Comparison of ENCODE assay signal across 1 cellular context in the genomic region with DNA sequence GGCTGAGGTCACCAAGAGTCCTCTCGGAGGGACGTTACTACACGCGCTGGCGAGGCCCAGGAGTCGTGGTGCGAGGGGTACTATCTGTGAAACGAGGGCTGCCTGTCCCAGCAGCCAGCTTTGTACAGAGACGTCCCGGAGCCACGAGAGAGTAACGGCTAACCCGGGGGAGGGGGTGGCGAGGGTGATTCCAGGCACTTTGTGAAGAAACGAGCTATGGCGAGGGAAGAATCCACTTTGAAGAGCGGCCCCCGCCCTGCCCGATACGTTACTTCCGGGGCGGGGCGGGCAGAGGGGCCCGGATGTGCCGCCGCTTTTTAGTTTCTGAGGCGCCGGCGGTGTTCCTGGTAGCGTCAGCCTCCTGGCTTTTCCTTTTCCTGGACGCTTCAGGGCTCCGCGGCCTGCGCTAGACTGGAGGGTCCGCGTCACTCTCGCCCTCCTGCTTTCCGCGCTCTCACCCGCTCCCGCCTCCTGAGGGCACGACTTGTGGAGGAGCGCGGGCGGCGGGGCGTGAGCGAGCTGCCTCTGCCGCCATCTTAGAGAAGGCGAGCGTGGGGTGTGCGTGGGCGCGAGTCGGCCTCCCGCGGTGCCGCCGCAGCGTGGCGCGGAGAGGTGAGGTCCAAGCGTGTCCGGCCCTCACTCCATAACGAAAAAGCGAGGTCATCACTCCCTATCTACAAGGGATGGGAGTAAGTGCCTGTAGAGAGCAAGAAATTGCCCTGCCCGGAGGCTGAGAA.
A peak's percentile ranks its signal among the peaks of the same experiment; 100 is the strongest.
TF ChIP-seq lines count a peak whose summit lies in the region.

No MANE protein-coding gene starts in this region.

TF ChIP-seq in HepG2, 621 proteins besides CTCF, POLR2A, EP300 and RAD21 (continued from another document and continues in another):
- TF ChIP-seq, protein P1, sequence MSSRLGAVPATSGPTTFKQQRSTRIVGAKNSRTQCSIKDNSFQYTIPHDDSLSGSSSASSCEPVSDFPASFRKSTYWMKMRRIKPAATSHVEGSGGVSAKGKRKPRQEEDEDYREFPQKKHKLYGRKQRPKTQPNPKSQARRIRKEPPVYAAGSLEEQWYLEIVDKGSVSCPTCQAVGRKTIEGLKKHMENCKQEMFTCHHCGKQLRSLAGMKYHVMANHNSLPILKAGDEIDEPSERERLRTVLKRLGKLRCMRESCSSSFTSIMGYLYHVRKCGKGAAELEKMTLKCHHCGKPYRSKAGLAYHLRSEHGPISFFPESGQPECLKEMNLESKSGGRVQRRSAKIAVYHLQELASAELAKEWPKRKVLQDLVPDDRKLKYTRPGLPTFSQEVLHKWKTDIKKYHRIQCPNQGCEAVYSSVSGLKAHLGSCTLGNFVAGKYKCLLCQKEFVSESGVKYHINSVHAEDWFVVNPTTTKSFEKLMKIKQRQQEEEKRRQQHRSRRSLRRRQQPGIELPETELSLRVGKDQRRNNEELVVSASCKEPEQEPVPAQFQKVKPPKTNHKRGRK (CRISPR knock-in tag; IDR thresholded peaks at IDR 0.05), result no peak; the same call in 1 of the 2 replicates
- TF ChIP-seq DNMT3B (CRISPR knock-in tag; conservative IDR thresholded peaks at IDR 0.05) (peak; percentile 68; the same call in 1 of the 2 replicates), ZNF431 (CRISPR knock-in tag; IDR thresholded peaks at IDR 0.05; ENCODE audit: borderline replicate concordance, low read depth) (peak; percentile 38; the same call in 1 of the 2 replicates), DPF2 (CRISPR knock-in tag; IDR thresholded peaks at IDR 0.05; ENCODE audit: borderline replicate concordance, low read depth) (no peak), ZBTB38 (CRISPR knock-in tag; IDR thresholded peaks at IDR 0.05) (peak; percentile 24; the same call in 1 of the 2 replicates), ZBTB8A (CRISPR knock-in tag; IDR thresholded peaks at IDR 0.05; ENCODE audit: borderline replicate concordance, low read depth) (no peak), ZNF879 (CRISPR knock-in tag; IDR thresholded peaks at IDR 0.05) (0 out of 2 replicates have a peak, but pooled peaks have one; percentile 53), DR1 (CRISPR knock-in tag; IDR thresholded peaks at IDR 0.05) (peak; percentile 80), ZNF552 (CRISPR knock-in tag; IDR thresholded peaks at IDR 0.05; ENCODE audit: borderline replicate concordance) (no peak; the same call in 1 of the 2 replicates), SALL1 (CRISPR knock-in tag; IDR thresholded peaks at IDR 0.05) (peak; percentile 77), ZNF83 (CRISPR knock-in tag; IDR thresholded peaks at IDR 0.05; ENCODE audit: borderline replicate concordance) (peak; percentile 14; the same call in 1 of the 2 replicates), ZFP90 (CRISPR knock-in tag; IDR thresholded peaks at IDR 0.05; ENCODE audit: borderline replicate concordance) (peak; percentile 88), ZNF430 (CRISPR knock-in tag; IDR thresholded peaks at IDR 0.05) (peak; percentile 90), ZNF557 (CRISPR knock-in tag; IDR thresholded peaks at IDR 0.05) (peak; percentile 49; the same call in 1 of the 2 replicates), RFX5 (IDR thresholded peaks at IDR 0.05; ENCODE audit: low read depth, low read length) (no peak), SSRP1 (CRISPR knock-in tag; IDR thresholded peaks at IDR 0.05) (peak; percentile 40), XBP1 (CRISPR knock-in tag; IDR thresholded peaks at IDR 0.05) (peak; percentile 71; the same call in 1 of the 2 replicates), PAF1 (CRISPR knock-in tag; IDR thresholded peaks at IDR 0.05) (no peak; the same call in 1 of the 2 replicates), HOXA7 (CRISPR knock-in tag; IDR thresholded peaks at IDR 0.05) (no peak; the same call in 1 of the 2 replicates), ZKSCAN1 (IDR thresholded peaks at IDR 0.05; ENCODE audit: low read length) (no peak), REPIN1 (CRISPR knock-in tag; IDR thresholded peaks at IDR 0.05; ENCODE audit: borderline replicate concordance, low read depth) (peak; percentile 29; the same call in 1 of the 2 replicates), TAF15 (IDR thresholded peaks at IDR 0.05; ENCODE audit: low read depth, low read length, poor library complexity, severe bottlenecking) (peak; percentile 45), FOXM1 (CRISPR knock-in tag; IDR thresholded peaks at IDR 0.05) (0 out of 2 replicates have a peak, but pooled peaks have one; percentile 52), ZFAT (CRISPR knock-in tag; conservative IDR thresholded peaks at IDR 0.05) (no peak), RFX3 (CRISPR knock-in tag; IDR thresholded peaks at IDR 0.05) (no peak), RXRB (CRISPR knock-in tag; IDR thresholded peaks at IDR 0.05; ENCODE audit: borderline replicate concordance) (no peak), RARG (CRISPR knock-in tag; IDR thresholded peaks at IDR 0.05; ENCODE audit: low read depth) (0 out of 2 replicates have a peak, but pooled peaks have one; percentile 19), ZNF781 (CRISPR knock-in tag; IDR thresholded peaks at IDR 0.05; ENCODE audit: borderline replicate concordance, not compliant biosample characterization) (no peak), TAF1 (CRISPR knock-in tag; IDR thresholded peaks at IDR 0.05) (peak; percentile 99), CCDC6 (CRISPR knock-in tag; IDR thresholded peaks at IDR 0.05) (no peak; the same call in 1 of the 2 replicates), TBP (CRISPR knock-in tag; IDR thresholded peaks at IDR 0.05) (no peak), SYNCRIP (IDR thresholded peaks at IDR 0.05; ENCODE audit: insufficient read depth, low read depth, low read length) (no peak), IRF2 (CRISPR knock-in tag; IDR thresholded peaks at IDR 0.05) (peak; percentile 68), PLRG1 (conservative IDR thresholded peaks at IDR 0.05) (no peak), ZNF776 (CRISPR knock-in tag; IDR thresholded peaks at IDR 0.05) (no peak; the same call in none of the 2 replicates), MXD4 (CRISPR knock-in tag; IDR thresholded peaks at IDR 0.05) (peak; percentile 68), RAD51 (IDR thresholded peaks at IDR 0.05; ENCODE audit: borderline replicate concordance) (no peak)
- TF ChIP-seq, protein P2, sequence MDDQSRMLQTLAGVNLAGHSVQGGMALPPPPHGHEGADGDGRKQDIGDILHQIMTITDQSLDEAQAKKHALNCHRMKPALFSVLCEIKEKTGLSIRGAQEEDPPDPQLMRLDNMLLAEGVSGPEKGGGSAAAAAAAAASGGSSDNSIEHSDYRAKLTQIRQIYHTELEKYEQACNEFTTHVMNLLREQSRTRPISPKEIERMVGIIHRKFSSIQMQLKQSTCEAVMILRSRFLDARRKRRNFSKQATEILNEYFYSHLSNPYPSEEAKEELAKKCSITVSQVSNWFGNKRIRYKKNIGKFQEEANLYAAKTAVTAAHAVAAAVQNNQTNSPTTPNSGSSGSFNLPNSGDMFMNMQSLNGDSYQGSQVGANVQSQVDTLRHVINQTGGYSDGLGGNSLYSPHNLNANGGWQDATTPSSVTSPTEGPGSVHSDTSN (CRISPR knock-in tag; IDR thresholded peaks at IDR 0.05; ENCODE audit: borderline replicate concordance), result no peak
- TF ChIP-seq, protein P3, sequence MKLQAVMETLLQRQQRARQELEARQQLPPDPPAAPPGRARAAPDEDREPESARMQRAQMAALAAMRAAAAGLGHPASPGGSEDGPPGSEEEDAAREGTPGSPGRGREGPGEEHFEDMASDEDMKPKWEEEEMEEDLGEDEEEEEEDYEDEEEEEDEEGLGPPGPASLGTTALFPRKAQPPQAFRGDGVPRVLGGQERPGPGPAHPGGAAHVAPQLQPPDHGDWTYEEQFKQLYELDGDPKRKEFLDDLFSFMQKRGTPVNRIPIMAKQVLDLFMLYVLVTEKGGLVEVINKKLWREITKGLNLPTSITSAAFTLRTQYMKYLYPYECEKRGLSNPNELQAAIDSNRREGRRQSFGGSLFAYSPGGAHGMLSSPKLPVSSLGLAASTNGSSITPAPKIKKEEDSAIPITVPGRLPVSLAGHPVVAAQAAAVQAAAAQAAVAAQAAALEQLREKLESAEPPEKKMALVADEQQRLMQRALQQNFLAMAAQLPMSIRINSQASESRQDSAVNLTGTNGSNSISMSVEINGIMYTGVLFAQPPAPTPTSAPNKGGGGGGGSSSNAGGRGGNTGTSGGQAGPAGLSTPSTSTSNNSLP (IDR thresholded peaks at IDR 0.05; ENCODE audit: low read depth, low read length), result no peak
- TF ChIP-seq, protein P4, sequence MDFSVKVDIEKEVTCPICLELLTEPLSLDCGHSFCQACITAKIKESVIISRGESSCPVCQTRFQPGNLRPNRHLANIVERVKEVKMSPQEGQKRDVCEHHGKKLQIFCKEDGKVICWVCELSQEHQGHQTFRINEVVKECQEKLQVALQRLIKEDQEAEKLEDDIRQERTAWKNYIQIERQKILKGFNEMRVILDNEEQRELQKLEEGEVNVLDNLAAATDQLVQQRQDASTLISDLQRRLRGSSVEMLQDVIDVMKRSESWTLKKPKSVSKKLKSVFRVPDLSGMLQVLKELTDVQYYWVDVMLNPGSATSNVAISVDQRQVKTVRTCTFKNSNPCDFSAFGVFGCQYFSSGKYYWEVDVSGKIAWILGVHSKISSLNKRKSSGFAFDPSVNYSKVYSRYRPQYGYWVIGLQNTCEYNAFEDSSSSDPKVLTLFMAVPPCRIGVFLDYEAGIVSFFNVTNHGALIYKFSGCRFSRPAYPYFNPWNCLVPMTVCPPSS (IDR thresholded peaks at IDR 0.05), result no peak
- TF ChIP-seq, protein P5, sequence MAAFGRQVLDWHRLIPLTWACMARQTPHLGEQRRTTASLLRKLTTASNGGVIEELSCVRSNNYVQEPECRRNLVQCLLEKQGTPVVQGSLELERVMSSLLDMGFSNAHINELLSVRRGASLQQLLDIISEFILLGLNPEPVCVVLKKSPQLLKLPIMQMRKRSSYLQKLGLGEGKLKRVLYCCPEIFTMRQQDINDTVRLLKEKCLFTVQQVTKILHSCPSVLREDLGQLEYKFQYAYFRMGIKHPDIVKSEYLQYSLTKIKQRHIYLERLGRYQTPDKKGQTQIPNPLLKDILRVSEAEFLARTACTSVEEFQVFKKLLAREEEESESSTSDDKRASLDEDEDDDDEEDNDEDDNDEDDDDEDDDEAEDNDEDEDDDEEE (CRISPR knock-in tag; IDR thresholded peaks at IDR 0.05), result peak; percentile 50; the same call in 1 of the 2 replicates
- TF ChIP-seq, protein P6, sequence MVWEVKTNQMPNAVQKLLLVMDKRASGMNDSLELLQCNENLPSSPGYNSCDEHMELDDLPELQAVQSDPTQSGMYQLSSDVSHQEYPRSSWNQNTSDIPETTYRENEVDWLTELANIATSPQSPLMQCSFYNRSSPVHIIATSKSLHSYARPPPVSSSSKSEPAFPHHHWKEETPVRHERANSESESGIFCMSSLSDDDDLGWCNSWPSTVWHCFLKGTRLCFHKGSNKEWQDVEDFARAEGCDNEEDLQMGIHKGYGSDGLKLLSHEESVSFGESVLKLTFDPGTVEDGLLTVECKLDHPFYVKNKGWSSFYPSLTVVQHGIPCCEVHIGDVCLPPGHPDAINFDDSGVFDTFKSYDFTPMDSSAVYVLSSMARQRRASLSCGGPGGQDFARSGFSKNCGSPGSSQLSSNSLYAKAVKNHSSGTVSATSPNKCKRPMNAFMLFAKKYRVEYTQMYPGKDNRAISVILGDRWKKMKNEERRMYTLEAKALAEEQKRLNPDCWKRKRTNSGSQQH (CRISPR knock-in tag; IDR thresholded peaks at IDR 0.05; ENCODE audit: low read depth), result 0 out of 2 replicates have a peak, but pooled peaks have one; percentile 31
- TF ChIP-seq, protein P7, sequence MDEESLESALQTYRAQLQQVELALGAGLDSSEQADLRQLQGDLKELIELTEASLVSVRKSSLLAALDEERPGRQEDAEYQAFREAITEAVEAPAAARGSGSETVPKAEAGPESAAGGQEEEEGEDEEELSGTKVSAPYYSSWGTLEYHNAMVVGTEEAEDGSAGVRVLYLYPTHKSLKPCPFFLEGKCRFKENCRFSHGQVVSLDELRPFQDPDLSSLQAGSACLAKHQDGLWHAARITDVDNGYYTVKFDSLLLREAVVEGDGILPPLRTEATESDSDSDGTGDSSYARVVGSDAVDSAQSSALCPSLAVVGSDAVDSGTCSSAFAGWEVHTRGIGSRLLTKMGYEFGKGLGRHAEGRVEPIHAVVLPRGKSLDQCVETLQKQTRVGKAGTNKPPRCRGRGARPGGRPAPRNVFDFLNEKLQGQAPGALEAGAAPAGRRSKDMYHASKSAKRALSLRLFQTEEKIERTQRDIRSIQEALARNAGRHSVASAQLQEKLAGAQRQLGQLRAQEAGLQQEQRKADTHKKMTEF (CRISPR knock-in tag; IDR thresholded peaks at IDR 0.05), result peak; percentile 89
- TF ChIP-seq, protein P8, sequence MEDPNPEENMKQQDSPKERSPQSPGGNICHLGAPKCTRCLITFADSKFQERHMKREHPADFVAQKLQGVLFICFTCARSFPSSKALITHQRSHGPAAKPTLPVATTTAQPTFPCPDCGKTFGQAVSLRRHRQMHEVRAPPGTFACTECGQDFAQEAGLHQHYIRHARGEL (CRISPR knock-in tag; IDR thresholded peaks at IDR 0.05), result peak; percentile 37; the same call in 1 of the 2 replicates
- TF ChIP-seq, protein P9, sequence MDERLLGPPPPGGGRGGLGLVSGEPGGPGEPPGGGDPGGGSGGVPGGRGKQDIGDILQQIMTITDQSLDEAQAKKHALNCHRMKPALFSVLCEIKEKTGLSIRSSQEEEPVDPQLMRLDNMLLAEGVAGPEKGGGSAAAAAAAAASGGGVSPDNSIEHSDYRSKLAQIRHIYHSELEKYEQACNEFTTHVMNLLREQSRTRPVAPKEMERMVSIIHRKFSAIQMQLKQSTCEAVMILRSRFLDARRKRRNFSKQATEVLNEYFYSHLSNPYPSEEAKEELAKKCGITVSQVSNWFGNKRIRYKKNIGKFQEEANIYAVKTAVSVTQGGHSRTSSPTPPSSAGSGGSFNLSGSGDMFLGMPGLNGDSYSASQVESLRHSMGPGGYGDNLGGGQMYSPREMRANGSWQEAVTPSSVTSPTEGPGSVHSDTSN (CRISPR knock-in tag; IDR thresholded peaks at IDR 0.05), result 0 out of 2 replicates have a peak, but pooled peaks have one; percentile 11
- TF ChIP-seq, protein P10, sequence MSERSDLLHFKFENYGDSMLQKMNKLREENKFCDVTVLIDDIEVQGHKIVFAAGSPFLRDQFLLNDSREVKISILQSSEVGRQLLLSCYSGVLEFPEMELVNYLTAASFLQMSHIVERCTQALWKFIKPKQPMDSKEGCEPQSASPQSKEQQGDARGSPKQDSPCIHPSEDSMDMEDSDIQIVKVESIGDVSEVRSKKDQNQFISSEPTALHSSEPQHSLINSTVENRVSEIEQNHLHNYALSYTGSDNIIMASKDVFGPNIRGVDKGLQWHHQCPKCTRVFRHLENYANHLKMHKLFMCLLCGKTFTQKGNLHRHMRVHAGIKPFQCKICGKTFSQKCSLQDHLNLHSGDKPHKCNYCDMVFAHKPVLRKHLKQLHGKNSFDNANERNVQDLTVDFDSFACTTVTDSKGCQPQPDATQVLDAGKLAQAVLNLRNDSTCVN (CRISPR knock-in tag; IDR thresholded peaks at IDR 0.05; ENCODE audit: borderline replicate concordance), result no peak
- TF ChIP-seq, protein P11, sequence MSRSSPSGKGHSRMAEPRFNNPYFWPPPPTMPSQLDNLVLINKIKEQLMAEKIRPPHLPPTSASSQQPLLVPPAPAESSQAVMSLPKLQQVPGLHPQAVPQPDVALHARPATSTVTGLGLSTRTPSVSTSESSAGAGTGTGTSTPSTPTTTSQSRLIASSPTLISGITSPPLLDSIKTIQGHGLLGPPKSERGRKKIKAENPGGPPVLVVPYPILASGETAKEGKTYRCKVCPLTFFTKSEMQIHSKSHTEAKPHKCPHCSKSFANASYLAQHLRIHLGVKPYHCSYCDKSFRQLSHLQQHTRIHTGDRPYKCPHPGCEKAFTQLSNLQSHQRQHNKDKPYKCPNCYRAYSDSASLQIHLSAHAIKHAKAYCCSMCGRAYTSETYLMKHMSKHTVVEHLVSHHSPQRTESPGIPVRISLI (CRISPR knock-in tag; IDR thresholded peaks at IDR 0.05; ENCODE audit: borderline replicate concordance), result no peak; the same call in 1 of the 2 replicates
